In the genomic region with DNA sequence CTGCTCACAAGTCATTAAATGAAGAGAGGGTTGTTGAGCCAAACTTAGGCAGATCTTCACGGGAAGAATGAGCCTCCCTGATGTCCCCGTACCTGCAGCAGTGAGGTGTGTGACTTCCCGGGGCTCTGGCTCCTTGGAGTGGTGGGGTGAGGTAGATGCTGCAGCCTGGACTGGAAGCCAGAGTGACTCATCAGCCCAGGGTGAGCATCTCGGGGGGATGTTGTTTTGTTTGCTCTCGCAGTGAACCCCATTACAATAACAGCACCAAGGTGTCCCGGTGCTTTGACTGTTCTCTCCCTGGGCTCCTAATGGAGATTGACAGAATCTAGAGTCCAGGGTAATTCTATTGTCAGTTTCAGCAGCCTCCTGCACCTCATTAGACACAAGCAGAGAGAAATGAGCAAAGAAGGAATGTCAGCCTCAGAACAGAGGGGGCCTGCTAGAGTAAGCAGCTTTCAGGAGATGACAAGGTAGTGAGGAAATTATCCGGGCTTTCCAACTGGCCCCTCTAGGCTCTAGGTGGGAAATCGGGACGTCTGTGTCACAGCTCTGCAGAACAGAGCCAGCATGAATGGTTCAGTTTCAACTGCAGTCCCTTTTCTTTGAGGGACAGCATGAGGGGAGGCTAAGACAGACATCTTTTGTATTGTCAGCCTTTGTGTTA, we compare ENCODE assay signal across 1 cellular context.
TF ChIP-seq lines count a peak whose summit lies in the region.

No MANE protein-coding gene starts in this region.

TF ChIP-seq in H1, 55 proteins besides CTCF, POLR2A, EP300 and RAD21:
- TF ChIP-seq, protein P1, sequence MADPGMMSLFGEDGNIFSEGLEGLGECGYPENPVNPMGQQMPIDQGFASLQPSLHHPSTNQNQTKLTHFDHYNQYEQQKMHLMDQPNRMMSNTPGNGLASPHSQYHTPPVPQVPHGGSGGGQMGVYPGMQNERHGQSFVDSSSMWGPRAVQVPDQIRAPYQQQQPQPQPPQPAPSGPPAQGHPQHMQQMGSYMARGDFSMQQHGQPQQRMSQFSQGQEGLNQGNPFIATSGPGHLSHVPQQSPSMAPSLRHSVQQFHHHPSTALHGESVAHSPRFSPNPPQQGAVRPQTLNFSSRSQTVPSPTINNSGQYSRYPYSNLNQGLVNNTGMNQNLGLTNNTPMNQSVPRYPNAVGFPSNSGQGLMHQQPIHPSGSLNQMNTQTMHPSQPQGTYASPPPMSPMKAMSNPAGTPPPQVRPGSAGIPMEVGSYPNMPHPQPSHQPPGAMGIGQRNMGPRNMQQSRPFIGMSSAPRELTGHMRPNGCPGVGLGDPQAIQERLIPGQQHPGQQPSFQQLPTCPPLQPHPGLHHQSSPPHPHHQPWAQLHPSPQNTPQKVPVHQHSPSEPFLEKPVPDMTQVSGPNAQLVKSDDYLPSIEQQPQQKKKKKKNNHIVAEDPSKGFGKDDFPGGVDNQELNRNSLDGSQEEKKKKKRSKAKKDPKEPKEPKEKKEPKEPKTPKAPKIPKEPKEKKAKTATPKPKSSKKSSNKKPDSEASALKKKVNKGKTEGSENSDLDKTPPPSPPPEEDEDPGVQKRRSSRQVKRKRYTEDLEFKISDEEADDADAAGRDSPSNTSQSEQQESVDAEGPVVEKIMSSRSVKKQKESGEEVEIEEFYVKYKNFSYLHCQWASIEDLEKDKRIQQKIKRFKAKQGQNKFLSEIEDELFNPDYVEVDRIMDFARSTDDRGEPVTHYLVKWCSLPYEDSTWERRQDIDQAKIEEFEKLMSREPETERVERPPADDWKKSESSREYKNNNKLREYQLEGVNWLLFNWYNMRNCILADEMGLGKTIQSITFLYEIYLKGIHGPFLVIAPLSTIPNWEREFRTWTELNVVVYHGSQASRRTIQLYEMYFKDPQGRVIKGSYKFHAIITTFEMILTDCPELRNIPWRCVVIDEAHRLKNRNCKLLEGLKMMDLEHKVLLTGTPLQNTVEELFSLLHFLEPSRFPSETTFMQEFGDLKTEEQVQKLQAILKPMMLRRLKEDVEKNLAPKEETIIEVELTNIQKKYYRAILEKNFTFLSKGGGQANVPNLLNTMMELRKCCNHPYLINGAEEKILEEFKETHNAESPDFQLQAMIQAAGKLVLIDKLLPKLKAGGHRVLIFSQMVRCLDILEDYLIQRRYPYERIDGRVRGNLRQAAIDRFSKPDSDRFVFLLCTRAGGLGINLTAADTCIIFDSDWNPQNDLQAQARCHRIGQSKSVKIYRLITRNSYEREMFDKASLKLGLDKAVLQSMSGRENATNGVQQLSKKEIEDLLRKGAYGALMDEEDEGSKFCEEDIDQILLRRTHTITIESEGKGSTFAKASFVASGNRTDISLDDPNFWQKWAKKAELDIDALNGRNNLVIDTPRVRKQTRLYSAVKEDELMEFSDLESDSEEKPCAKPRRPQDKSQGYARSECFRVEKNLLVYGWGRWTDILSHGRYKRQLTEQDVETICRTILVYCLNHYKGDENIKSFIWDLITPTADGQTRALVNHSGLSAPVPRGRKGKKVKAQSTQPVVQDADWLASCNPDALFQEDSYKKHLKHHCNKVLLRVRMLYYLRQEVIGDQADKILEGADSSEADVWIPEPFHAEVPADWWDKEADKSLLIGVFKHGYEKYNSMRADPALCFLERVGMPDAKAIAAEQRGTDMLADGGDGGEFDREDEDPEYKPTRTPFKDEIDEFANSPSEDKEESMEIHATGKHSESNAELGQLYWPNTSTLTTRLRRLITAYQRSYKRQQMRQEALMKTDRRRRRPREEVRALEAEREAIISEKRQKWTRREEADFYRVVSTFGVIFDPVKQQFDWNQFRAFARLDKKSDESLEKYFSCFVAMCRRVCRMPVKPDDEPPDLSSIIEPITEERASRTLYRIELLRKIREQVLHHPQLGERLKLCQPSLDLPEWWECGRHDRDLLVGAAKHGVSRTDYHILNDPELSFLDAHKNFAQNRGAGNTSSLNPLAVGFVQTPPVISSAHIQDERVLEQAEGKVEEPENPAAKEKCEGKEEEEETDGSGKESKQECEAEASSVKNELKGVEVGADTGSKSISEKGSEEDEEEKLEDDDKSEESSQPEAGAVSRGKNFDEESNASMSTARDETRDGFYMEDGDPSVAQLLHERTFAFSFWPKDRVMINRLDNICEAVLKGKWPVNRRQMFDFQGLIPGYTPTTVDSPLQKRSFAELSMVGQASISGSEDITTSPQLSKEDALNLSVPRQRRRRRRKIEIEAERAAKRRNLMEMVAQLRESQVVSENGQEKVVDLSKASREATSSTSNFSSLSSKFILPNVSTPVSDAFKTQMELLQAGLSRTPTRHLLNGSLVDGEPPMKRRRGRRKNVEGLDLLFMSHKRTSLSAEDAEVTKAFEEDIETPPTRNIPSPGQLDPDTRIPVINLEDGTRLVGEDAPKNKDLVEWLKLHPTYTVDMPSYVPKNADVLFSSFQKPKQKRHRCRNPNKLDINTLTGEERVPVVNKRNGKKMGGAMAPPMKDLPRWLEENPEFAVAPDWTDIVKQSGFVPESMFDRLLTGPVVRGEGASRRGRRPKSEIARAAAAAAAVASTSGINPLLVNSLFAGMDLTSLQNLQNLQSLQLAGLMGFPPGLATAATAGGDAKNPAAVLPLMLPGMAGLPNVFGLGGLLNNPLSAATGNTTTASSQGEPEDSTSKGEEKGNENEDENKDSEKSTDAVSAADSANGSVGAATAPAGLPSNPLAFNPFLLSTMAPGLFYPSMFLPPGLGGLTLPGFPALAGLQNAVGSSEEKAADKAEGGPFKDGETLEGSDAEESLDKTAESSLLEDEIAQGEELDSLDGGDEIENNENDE (IDR thresholded peaks at IDR 0.05; ENCODE audit: insufficient replicate concordance, low read length): no peak
- TF ChIP-seq JUND (IDR thresholded peaks at IDR 0.05; ENCODE audit: low read length): peak; percentile 86
TF ChIP-seq in H1: peak in this region for 1.
